Comparison of ENCODE assay signal across 1 cellular context in the genomic region with DNA sequence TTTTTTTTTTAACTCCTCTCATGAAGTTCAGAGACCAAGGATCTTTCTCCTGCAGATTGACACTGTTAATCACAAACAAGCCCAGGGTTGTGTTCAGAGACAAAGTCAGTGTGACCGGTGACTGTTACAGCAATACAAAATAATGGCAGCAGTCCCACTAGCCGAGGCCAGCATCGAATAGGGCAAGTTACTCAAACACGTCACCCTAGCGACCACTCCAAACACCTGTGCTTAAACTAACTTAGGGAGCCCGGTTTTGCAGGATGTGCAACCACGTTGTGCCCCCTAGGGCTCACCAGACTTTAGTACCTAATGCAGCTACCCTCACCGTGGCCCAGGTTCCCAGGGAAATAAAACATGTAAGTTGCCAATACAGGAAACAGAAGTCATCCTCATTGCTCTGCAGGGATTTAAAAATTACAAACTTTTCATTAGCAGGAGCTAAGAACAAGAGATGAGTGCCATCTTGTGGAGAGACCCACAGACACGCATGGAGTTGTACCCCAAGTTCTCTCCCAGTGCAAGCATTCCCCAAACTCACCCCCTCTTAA.
TF ChIP-seq lines count a peak whose summit lies in the region.

No MANE protein-coding gene starts in this region.

TF ChIP-seq in HepG2, 621 proteins besides CTCF, POLR2A, EP300 and RAD21 (continued from another document):
- TF ChIP-seq HNRNPH1 (optimal IDR thresholded peaks at IDR 0.05; ENCODE audit: low read depth, low read length): no peak
- TF ChIP-seq, protein P1, sequence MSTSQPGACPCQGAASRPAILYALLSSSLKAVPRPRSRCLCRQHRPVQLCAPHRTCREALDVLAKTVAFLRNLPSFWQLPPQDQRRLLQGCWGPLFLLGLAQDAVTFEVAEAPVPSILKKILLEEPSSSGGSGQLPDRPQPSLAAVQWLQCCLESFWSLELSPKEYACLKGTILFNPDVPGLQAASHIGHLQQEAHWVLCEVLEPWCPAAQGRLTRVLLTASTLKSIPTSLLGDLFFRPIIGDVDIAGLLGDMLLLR (CRISPR knock-in tag; IDR thresholded peaks at IDR 0.05): no peak
- no peak for TF ChIP-seq ZNF720 (CRISPR knock-in tag; IDR thresholded peaks at IDR 0.05)
- no peak for TF ChIP-seq IKZF1 (IDR thresholded peaks at IDR 0.05)
- TF ChIP-seq, protein P2, sequence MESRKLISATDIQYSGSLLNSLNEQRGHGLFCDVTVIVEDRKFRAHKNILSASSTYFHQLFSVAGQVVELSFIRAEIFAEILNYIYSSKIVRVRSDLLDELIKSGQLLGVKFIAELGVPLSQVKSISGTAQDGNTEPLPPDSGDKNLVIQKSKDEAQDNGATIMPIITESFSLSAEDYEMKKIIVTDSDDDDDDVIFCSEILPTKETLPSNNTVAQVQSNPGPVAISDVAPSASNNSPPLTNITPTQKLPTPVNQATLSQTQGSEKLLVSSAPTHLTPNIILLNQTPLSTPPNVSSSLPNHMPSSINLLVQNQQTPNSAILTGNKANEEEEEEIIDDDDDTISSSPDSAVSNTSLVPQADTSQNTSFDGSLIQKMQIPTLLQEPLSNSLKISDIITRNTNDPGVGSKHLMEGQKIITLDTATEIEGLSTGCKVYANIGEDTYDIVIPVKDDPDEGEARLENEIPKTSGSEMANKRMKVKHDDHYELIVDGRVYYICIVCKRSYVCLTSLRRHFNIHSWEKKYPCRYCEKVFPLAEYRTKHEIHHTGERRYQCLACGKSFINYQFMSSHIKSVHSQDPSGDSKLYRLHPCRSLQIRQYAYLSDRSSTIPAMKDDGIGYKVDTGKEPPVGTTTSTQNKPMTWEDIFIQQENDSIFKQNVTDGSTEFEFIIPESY (CRISPR knock-in tag; IDR thresholded peaks at IDR 0.05): no peak
- TF ChIP-seq ZNF713 (CRISPR knock-in tag; IDR thresholded peaks at IDR 0.05): no peak
- no peak for TF ChIP-seq HNRNPL (IDR thresholded peaks at IDR 0.05; ENCODE audit: low read depth, low read length)
- no peak for TF ChIP-seq EEA1 (CRISPR knock-in tag; IDR thresholded peaks at IDR 0.05; ENCODE audit: borderline replicate concordance)
- no peak for TF ChIP-seq MATR3 (CRISPR knock-in tag; IDR thresholded peaks at IDR 0.05)
- TF ChIP-seq ZBTB8A (CRISPR knock-in tag; IDR thresholded peaks at IDR 0.05; ENCODE audit: borderline replicate concordance, low read depth): no peak
- no peak for TF ChIP-seq HNRNPUL1 (IDR thresholded peaks at IDR 0.05; ENCODE audit: low read depth, low read length)
- no peak for TF ChIP-seq RARG (CRISPR knock-in tag; IDR thresholded peaks at IDR 0.05; ENCODE audit: low read depth)
- no peak for TF ChIP-seq CBFB (CRISPR knock-in tag; IDR thresholded peaks at IDR 0.05)
- TF ChIP-seq LCORL (IDR thresholded peaks at IDR 0.05): no peak
- TF ChIP-seq LCORL (CRISPR knock-in tag; IDR thresholded peaks at IDR 0.05): no peak
- TF ChIP-seq, protein P3, sequence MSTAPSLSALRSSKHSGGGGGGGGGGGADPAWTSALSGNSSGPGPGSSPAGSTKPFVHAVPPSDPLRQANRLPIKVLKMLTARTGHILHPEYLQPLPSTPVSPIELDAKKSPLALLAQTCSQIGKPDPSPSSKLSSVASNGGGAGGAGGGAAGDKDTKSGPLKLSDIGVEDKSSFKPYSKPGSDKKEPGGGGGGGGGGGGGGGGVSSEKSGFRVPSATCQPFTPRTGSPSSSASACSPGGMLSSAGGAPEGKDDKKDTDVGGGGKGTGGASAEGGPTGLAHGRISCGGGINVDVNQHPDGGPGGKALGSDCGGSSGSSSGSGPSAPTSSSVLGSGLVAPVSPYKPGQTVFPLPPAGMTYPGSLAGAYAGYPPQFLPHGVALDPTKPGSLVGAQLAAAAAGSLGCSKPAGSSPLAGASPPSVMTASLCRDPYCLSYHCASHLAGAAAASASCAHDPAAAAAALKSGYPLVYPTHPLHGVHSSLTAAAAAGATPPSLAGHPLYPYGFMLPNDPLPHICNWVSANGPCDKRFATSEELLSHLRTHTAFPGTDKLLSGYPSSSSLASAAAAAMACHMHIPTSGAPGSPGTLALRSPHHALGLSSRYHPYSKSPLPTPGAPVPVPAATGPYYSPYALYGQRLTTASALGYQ (CRISPR knock-in tag; IDR thresholded peaks at IDR 0.05): no peak
- TF ChIP-seq PHF5A (CRISPR knock-in tag; IDR thresholded peaks at IDR 0.05; ENCODE audit: low read depth, unreplicated experiment): no peak
- TF ChIP-seq CEBPG (CRISPR knock-in tag; IDR thresholded peaks at IDR 0.05): no peak
- TF ChIP-seq SMAD1 (CRISPR knock-in tag; IDR thresholded peaks at IDR 0.05; ENCODE audit: borderline replicate concordance, low read depth): no peak
- TF ChIP-seq ZKSCAN1 (IDR thresholded peaks at IDR 0.05; ENCODE audit: low read length): no peak
- TF ChIP-seq REPIN1 (CRISPR knock-in tag; IDR thresholded peaks at IDR 0.05; ENCODE audit: borderline replicate concordance, low read depth): no peak; the same call in 1 of the 2 replicates
- TF ChIP-seq, protein P4, sequence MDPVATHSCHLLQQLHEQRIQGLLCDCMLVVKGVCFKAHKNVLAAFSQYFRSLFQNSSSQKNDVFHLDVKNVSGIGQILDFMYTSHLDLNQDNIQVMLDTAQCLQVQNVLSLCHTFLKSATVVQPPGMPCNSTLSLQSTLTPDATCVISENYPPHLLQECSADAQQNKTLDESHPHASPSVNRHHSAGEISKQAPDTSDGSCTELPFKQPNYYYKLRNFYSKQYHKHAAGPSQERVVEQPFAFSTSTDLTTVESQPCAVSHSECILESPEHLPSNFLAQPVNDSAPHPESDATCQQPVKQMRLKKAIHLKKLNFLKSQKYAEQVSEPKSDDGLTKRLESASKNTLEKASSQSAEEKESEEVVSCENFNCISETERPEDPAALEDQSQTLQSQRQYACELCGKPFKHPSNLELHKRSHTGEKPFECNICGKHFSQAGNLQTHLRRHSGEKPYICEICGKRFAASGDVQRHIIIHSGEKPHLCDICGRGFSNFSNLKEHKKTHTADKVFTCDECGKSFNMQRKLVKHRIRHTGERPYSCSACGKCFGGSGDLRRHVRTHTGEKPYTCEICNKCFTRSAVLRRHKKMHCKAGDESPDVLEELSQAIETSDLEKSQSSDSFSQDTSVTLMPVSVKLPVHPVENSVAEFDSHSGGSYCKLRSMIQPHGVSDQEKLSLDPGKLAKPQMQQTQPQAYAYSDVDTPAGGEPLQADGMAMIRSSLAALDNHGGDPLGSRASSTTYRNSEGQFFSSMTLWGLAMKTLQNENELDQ (CRISPR knock-in tag; IDR thresholded peaks at IDR 0.05; ENCODE audit: borderline replicate concordance): no peak
- TF ChIP-seq ZMYM4 (CRISPR knock-in tag; IDR thresholded peaks at IDR 0.05): no peak
- TF ChIP-seq, protein P5, sequence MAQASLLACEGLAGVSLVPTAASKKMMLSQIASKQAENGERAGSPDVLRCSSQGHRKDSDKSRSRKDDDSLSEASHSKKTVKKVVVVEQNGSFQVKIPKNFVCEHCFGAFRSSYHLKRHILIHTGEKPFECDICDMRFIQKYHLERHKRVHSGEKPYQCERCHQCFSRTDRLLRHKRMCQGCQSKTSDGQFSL (CRISPR knock-in tag; IDR thresholded peaks at IDR 0.05): no peak
- TF ChIP-seq, protein P6, sequence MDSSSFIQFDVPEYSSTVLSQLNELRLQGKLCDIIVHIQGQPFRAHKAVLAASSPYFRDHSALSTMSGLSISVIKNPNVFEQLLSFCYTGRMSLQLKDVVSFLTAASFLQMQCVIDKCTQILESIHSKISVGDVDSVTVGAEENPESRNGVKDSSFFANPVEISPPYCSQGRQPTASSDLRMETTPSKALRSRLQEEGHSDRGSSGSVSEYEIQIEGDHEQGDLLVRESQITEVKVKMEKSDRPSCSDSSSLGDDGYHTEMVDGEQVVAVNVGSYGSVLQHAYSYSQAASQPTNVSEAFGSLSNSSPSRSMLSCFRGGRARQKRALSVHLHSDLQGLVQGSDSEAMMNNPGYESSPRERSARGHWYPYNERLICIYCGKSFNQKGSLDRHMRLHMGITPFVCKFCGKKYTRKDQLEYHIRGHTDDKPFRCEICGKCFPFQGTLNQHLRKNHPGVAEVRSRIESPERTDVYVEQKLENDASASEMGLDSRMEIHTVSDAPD (CRISPR knock-in tag; IDR thresholded peaks at IDR 0.05): no peak
- peak; percentile 34 for TF ChIP-seq IKZF4 (CRISPR knock-in tag; IDR thresholded peaks at IDR 0.05; ENCODE audit: borderline replicate concordance, low read depth, not compliant biosample characterization)
- TF ChIP-seq, protein P7, sequence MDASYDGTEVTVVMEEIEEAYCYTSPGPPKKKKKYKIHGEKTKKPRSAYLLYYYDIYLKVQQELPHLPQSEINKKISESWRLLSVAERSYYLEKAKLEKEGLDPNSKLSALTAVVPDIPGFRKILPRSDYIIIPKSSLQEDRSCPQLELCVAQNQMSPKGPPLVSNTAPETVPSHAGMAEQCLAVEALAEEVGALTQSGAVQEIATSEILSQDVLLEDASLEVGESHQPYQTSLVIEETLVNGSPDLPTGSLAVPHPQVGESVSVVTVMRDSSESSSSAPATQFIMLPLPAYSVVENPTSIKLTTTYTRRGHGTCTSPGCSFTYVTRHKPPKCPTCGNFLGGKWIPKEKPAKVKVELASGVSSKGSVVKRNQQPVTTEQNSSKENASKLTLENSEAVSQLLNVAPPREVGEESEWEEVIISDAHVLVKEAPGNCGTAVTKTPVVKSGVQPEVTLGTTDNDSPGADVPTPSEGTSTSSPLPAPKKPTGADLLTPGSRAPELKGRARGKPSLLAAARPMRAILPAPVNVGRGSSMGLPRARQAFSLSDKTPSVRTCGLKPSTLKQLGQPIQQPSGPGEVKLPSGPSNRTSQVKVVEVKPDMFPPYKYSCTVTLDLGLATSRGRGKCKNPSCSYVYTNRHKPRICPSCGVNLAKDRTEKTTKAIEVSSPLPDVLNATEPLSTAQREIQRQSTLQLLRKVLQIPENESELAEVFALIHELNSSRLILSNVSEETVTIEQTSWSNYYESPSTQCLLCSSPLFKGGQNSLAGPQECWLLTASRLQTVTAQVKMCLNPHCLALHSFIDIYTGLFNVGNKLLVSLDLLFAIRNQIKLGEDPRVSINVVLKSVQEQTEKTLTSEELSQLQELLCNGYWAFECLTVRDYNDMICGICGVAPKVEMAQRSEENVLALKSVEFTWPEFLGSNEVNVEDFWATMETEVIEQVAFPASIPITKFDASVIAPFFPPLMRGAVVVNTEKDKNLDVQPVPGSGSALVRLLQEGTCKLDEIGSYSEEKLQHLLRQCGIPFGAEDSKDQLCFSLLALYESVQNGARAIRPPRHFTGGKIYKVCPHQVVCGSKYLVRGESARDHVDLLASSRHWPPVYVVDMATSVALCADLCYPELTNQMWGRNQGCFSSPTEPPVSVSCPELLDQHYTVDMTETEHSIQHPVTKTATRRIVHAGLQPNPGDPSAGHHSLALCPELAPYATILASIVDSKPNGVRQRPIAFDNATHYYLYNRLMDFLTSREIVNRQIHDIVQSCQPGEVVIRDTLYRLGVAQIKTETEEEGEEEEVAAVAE (CRISPR knock-in tag; IDR thresholded peaks at IDR 0.05; ENCODE audit: borderline replicate concordance): no peak
- TF ChIP-seq ZNF776 (CRISPR knock-in tag; IDR thresholded peaks at IDR 0.05): no peak
- TF ChIP-seq ARHGAP35 (CRISPR knock-in tag; IDR thresholded peaks at IDR 0.05; ENCODE audit: borderline replicate concordance): no peak
